Comparison of ENCODE assay signal across 1 cellular context in genomic region chr16:50806099-50807062, GRCh38.
TF ChIP-seq lines count a peak whose summit lies in the region.

No MANE protein-coding gene starts in this region.

TF ChIP-seq in GM23338, 12 proteins besides CTCF, POLR2A, EP300 and RAD21 (continued from another document):
- TF ChIP-seq ZNF462 (CRISPR knock-in tag; IDR thresholded peaks at IDR 0.05) (no peak), ZNF331 (CRISPR knock-in tag; IDR thresholded peaks at IDR 0.05; ENCODE audit: low read depth) (no peak)
